10 cellular contexts compared by ENCODE assay signal in genomic region chr13:30477346-30478235, GRCh38. TPM values are rescaled to one million over a fixed set of nuclear protein-coding genes. Genes with fewer than 3 reads are reported as not detected.
DNase-seq lines count a peak whose midpoint lies in the region; ATAC-seq and TF ChIP-seq lines count a peak whose summit lies in the region.
"Had no signal": no experiment of that assay in that cellular context is flagged by ENCODE, and none has a peak within 500 bp of the region (broad histone marks: within the 10 kb centered on the region; RNA-seq: fewer than 3 reads in every experiment).

No MANE protein-coding gene starts in this region.

- H3K4me3 ChIP-seq in left lung (no peak overlapping the region), dorsolateral prefrontal cortex (no peak overlapping the region)
- H3K4me3 ChIP-seq: cardiac muscle cell had no signal

- H3K4me1 ChIP-seq in left lung = no peaks in the 10 kb centered on the region

- H3K27ac ChIP-seq in left lung = no peak overlapping the region
- H3K27ac ChIP-seq in dorsolateral prefrontal cortex = no peak overlapping the region
- H3K27ac ChIP-seq: cardiac muscle cell had no signal

- peak; percentile 36 to 61 for DNase-seq in Kasumi-1 (lab: John Stamatoyannopoulos, UW)
- DNase-seq in naive B cell = peak; percentile 28
- DNase-seq in left lung = no peak
- no peak for DNase-seq in dorsolateral prefrontal cortex
- no peak for DNase-seq in activated naive CD4-positive, alpha-beta T cell treated with anti-CD3 and anti-CD28 coated beads, Interleukin-2, amount 50 U/mL, for 72 hours (ENCODE audit: low spot score in 2 of 2)
- no peak for DNase-seq in stimulated activated CD4-positive, alpha-beta T cell treated with anti-CD3 and anti-CD28 coated beads, Interleukin-12 subunit alpha, Interleukin-12 subunit beta, amount 100 ng/mL, for 4 hours
- DNase-seq: NCI-H226 had no signal

- intact Hi-C loops in left lung (cut with DNase I) (no loop called here), dorsolateral prefrontal cortex (cut with DNase I) (no loop called here)

- H3K9me3 Mint-ChIP-seq in naive B cell = no peaks in the 10 kb centered on the region
- H3K9me3 Mint-ChIP-seq in activated naive CD4-positive, alpha-beta T cell treated with anti-CD3 and anti-CD28 coated beads, Interleukin-2, amount 50 U/mL, for 72 hours = no peaks in the 10 kb centered on the region

- peak overlapping the region in 1 of 6 donors; percentile 81 for H3K27ac Mint-ChIP-seq in naive B cell
- H3K27ac Mint-ChIP-seq in activated naive CD4-positive, alpha-beta T cell treated with anti-CD3 and anti-CD28 coated beads, Interleukin-2, amount 50 U/mL, for 72 hours = peak overlapping the region in 1 of 2 donors; percentile 7

- no peaks in the 10 kb centered on the region for H3K36me3 Mint-ChIP-seq in naive B cell
- H3K36me3 Mint-ChIP-seq in activated naive CD4-positive, alpha-beta T cell treated with anti-CD3 and anti-CD28 coated beads, Interleukin-2, amount 50 U/mL, for 72 hours = no peaks in the 10 kb centered on the region

- H3K27me3 ChIP-seq in left lung (no peaks in the 10 kb centered on the region), dorsolateral prefrontal cortex (no peaks in the 10 kb centered on the region)
- H3K27me3 ChIP-seq: cardiac muscle cell had no signal

- no peaks in the 10 kb centered on the region for H3K36me3 ChIP-seq in left lung
- H3K36me3 ChIP-seq: cardiac muscle cell had no signal

- ATAC-seq in GM18909 (IDR thresholded peaks at IDR 0.05; ENCODE audit: poor library complexity, unreplicated experiment) (peak; percentile 92), HG02642 (IDR thresholded peaks at IDR 0.05; ENCODE audit: poor library complexity, unreplicated experiment) (peak; percentile 80), naive B cell (ENCODE audit: low read depth in 2 of 2) (peak; percentile 96 to 97), left lung (no peak)
- no peak for ATAC-seq in activated naive CD4-positive, alpha-beta T cell treated with anti-CD3 and anti-CD28 coated beads, Interleukin-2, amount 50 U/mL, for 72 hours

- peaks cover 0 to 19% (median 0%) of the 10 kb centered on the region in 3 donors for H3K4me1 Mint-ChIP-seq in naive B cell

- no peak for TF ChIP-seq CTCF in left lung (IDR thresholded peaks at IDR 0.05)
- no peak for TF ChIP-seq CTCF in dorsolateral prefrontal cortex (IDR thresholded peaks at IDR 0.05 in 54 of 56, conservative IDR thresholded peaks at IDR 0.05 in 2 of 56; ENCODE audit: low read depth in 1 of 56, partially characterized antibody in 56 of 56)

- H3K27me3 Mint-ChIP-seq in naive B cell = no peaks in the 10 kb centered on the region

- no peak overlapping the region for H3K4me3 Mint-ChIP-seq in naive B cell

- no peaks in the 10 kb centered on the region for H3K9me3 ChIP-seq in left lung

RNA-seq across cellular contexts. Expression of gene HMGB1, which starts 11.9 kb away (rescaled TPM):
- polyA plus RNA-seq in naive B cell (ENCODE audit: low read depth in 6 of 6) = 100 to 1,000 TPM; 649 to 840 (median 792) TPM
- total RNA-seq in left lung = 100 to 1,000 TPM; 249 to 256 TPM
- total RNA-seq in dorsolateral prefrontal cortex = 100 to 1,000 TPM; 153 to 327 (median 228) TPM
- total RNA-seq in activated naive CD4-positive, alpha-beta T cell treated with anti-CD3 and anti-CD28 coated beads, Interleukin-2, amount 50 U/mL, for 72 hours = 100 to 1,000 TPM; 418 to 551 TPM

RNA-seq across cellular contexts. Expression of gene UBE2L5, which starts 55.3 kb away (rescaled TPM):
- polyA plus RNA-seq in naive B cell (ENCODE audit: low read depth in 6 of 6) = under 1 TPM in 2 of 6 donors, not detected in 4; 0.19 to 0.31 TPM
- total RNA-seq in left lung (not detected), dorsolateral prefrontal cortex (1 to 10 TPM in 36 of 120 experiments, under 1 TPM in 66, not detected in 18; 0.22 to 2.8 (median 0.73) TPM)
- total RNA-seq in activated naive CD4-positive, alpha-beta T cell treated with anti-CD3 and anti-CD28 coated beads, Interleukin-2, amount 50 U/mL, for 72 hours = under 1 TPM in 1 of 2 donors, not detected in 1; 0.25 TPM
- polyA plus RNA-seq: cardiac muscle cell had no signal

Comparison
In these comparisons a context has a peak if more than half of its experiments do, and no peak if none do; other contexts are left out.
1. ATAC-seq: peak in GM18909 (single experiment), HG02642 (single experiment) and naive B cell (2 of 2); none in left lung (single experiment) and activated naive CD4-positive, alpha-beta T cell treated with anti-CD3 and anti-CD28 coated beads, Interleukin-2, amount 50 U/mL, for 72 hours (0 of 2).
2. DNase-seq: peak in Kasumi-1 (2 of 2) and naive B cell (single experiment); none in left lung (0 of 2), dorsolateral prefrontal cortex (0 of 10), activated naive CD4-positive, alpha-beta T cell treated with anti-CD3 and anti-CD28 coated beads, Interleukin-2, amount 50 U/mL, for 72 hours (0 of 2) and stimulated activated CD4-positive, alpha-beta T cell treated with anti-CD3 and anti-CD28 coated beads, Interleukin-12 subunit alpha, Interleukin-12 subunit beta, amount 100 ng/mL, for 4 hours (single experiment).